19 cellular contexts compared by ENCODE assay signal in the genomic region with DNA sequence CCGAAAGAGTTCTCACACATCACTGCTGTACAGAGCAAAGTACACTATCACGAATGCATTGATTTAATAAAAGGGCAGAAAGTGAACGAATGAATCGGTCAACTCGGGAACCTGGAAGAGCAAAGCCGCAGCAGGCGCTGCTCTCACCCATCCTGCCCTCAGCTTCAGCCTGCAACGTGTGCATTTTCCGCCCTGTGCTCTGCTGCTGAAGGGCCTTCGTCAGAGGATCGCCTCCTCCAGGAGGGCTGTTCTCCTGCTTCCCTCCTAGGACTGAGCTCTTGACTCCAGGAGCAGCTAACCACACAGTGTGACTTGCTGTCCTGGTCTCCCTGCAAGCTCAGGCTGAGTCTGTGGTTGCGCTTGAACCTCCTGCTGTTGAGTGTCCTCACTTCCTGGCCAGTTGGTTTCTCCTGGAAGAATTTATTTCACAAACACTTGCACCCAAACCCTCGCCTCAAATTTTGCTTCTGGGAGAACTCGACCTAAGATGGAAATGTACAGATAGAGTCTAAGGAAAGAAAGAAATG.
DNase-seq lines count a peak whose midpoint lies in the region; ATAC-seq and TF ChIP-seq lines count a peak whose summit lies in the region.
"Had no signal": no experiment of that assay in that cellular context is flagged by ENCODE, and none has a peak within 500 bp of the region (broad histone marks: within the 10 kb centered on the region; RNA-seq: fewer than 3 reads in every experiment).

No MANE protein-coding gene starts in this region.

- H2AFZ ChIP-seq in DND-41 (ENCODE audit: low read depth, low read length) (peak overlapping the region; percentile 31; the same call in 1 of the 2 replicates), IMR-90 (replicated peaks; ENCODE audit: low read length, poor library complexity) (peak overlapping the region; percentile 9), mesenchymal stem cell (ENCODE audit: low read depth, low read length) (no peak overlapping the region)

- H2BK120ac ChIP-seq in IMR-90 (ENCODE audit: low read depth, low read length) (peak overlapping the region; percentile 68), mesenchymal stem cell (ENCODE audit: low read depth, low read length) (peak overlapping the region; percentile 42)

- dilution Hi-C loops in IMR-90 (cut with HindIII; ENCODE audit: low sequenced_read_pairs, unreplicated experiment), result no loop called here

- H3K9me1 ChIP-seq in IMR-90 (ENCODE audit: insufficient read depth, low read length), result peaks cover 16% of the 10 kb centered on the region

- ATAC-seq in DND-41 (ENCODE audit: insufficient read depth, low read depth) (peak; percentile 58; the same call in 2 of the 3 replicates), IMR-90 (ENCODE audit: low read depth) (no peak), WTC11 (peak; percentile 26; the same call in 1 of the 2 replicates), T-cell (replicated peaks in 1 of 4) (no peak)
- ATAC-seq in activated T-helper 17 cell treated with anti-CD3 and anti-CD28 coated beads, Interleukin-2, amount 50 U/mL, for 72 hours (replicated peaks), result no peak

- H4K91ac ChIP-seq in IMR-90 (ENCODE audit: insufficient read depth, low read depth, low read length) (peak overlapping the region; percentile 72), mesenchymal stem cell (ENCODE audit: low read length) (peak overlapping the region; percentile 87)

- H2BK5ac ChIP-seq in IMR-90 (ENCODE audit: low read depth, low read length, poor library complexity, severe bottlenecking) (no peak overlapping the region), mesenchymal stem cell (ENCODE audit: low read depth, low read length, poor library complexity, severe bottlenecking) (no peak overlapping the region)

- H3K4ac ChIP-seq in IMR-90 (ENCODE audit: low read depth, low read length) (peak overlapping the region; percentile 24), mesenchymal stem cell (ENCODE audit: low read depth in 1 of 2, low read length in 2 of 2) (peak overlapping the region in 1 of 2 experiments; percentile 19)

- no peak for TF ChIP-seq CTCF in DND-41 (IDR thresholded peaks at IDR 0.05; ENCODE audit: borderline replicate concordance, extremely low read depth, low read length, poor library complexity, severe bottlenecking)
- TF ChIP-seq CTCF in IMR-90 (conservative IDR thresholded peaks at IDR 0.05; ENCODE audit: low read depth, low read length), result no peak
- no peak for TF ChIP-seq CTCF in WTC11 (IDR thresholded peaks at IDR 0.05)

- no peak overlapping the region for H2AK9ac ChIP-seq in IMR-90 (replicated peaks; ENCODE audit: low read depth, low read length, poor library complexity)

- H3K36me3 Mint-ChIP-seq in WTC11 (no peaks in the 10 kb centered on the region), T-cell (no peaks in the 10 kb centered on the region)
- no peaks in the 10 kb centered on the region for H3K36me3 Mint-ChIP-seq in activated T-helper 17 cell treated with anti-CD3 and anti-CD28 coated beads, Interleukin-2, amount 50 U/mL, for 72 hours (ENCODE audit: low read depth)

- no peaks in the 10 kb centered on the region for H3K79me2 ChIP-seq in DND-41 (ENCODE audit: insufficient read depth, low read length)

- DNase-seq in DND-41, result peak; percentile 30
- no peak for DNase-seq in IMR-90
- DNase-seq in WTC11 (ENCODE audit: low spot score), result no peak
- DNase-seq in mesenchymal stem cell, result no peak
- DNase-seq in iPS-NIHi7 (ENCODE audit: extremely low spot score), result no peak
- no peak for DNase-seq in activated CD4-positive, CD25-positive, alpha-beta regulatory T cell treated with anti-CD3 and anti-CD28 coated beads, Interleukin-2, amount 50 U/mL, for 72 hours
- no peak for DNase-seq in T-cell
- DNase-seq: ACHN; C1 segment of cervical spinal cord; Calu3; CD4-positive, alpha-beta T cell; DMS 273 treated with DMSO at 0.1 percent for 48 hours; DMS79; EL; GOT3; HCEC 1CT; HFFc6 had no signal

- H3K14ac ChIP-seq in IMR-90 (replicated peaks; ENCODE audit: low read depth, low read length), result peak overlapping the region; percentile 38
- H3K14ac ChIP-seq in mesenchymal stem cell (ENCODE audit: low read length in 2 of 2), result peak overlapping the region in 1 of 2 experiments; percentile 85

- H3K27ac ChIP-seq in DND-41 (ENCODE audit: low read length), result no peak overlapping the region
- H3K27ac ChIP-seq in IMR-90 (ENCODE audit: insufficient read depth, low read length), result no peak overlapping the region
- no peak overlapping the region for H3K27ac ChIP-seq in mesenchymal stem cell (ENCODE audit: low read length, poor library complexity, severe bottlenecking)

- peak overlapping the region; percentile 75 to 82 for H2BK12ac ChIP-seq in mesenchymal stem cell (ENCODE audit: low read length in 2 of 2)

- H4K20me1 ChIP-seq in DND-41 (ENCODE audit: insufficient read depth, low read length) (no peaks in the 10 kb centered on the region), IMR-90 (ENCODE audit: insufficient read depth, low read length) (no peaks in the 10 kb centered on the region)

- no peak overlapping the region for H4K5ac ChIP-seq in IMR-90 (ENCODE audit: low read depth, low read length)

- H3K4me1 ChIP-seq in DND-41 (ENCODE audit: insufficient read depth, low read length), result peaks cover 7% of the 10 kb centered on the region
- H3K4me1 ChIP-seq in IMR-90 (ENCODE audit: control insufficient read depth, insufficient read depth, low read length), result peaks cover 11% of the 10 kb centered on the region
- peaks cover 3% of the 10 kb centered on the region for H3K4me1 ChIP-seq in mesenchymal stem cell (ENCODE audit: control insufficient read depth, insufficient read depth, low read depth, low read length)

- no peak overlapping the region for H3K4me2 ChIP-seq in DND-41 (ENCODE audit: insufficient read depth, low read length)
- no peak overlapping the region for H3K4me2 ChIP-seq in IMR-90 (ENCODE audit: low read depth, low read length)
- H3K4me2 ChIP-seq in mesenchymal stem cell (ENCODE audit: low read length, poor library complexity, severe bottlenecking), result no peak overlapping the region

- H3K4me3 ChIP-seq in DND-41 (ENCODE audit: low read depth in 1 of 2, low read length in 2 of 2), result no peak overlapping the region
- no peak overlapping the region for H3K4me3 ChIP-seq in IMR-90 (ENCODE audit: insufficient read depth, low read depth, low read length)
- no peak overlapping the region for H3K4me3 ChIP-seq in mesenchymal stem cell (ENCODE audit: insufficient read depth in 1 of 2, low read depth in 1 of 2, low read length in 2 of 2)

- WGBS in IMR-90 (ENCODE audit: extremely low coverage in 2 of 2, insufficient read length in 1 of 2), 2 experiments, result 97% methylated on average over 10 of the region's 14 CpGs; no CpG with 5 or more reads in 1 of the 2 experiments
- 94% methylated on average over 14 of the region's 14 CpGs for WGBS in mesenchymal stem cell

- H3K4me3 Mint-ChIP-seq in WTC11 (no peak overlapping the region), T-cell (no peak overlapping the region)
- H3K4me3 Mint-ChIP-seq in activated T-helper 17 cell treated with anti-CD3 and anti-CD28 coated beads, Interleukin-2, amount 50 U/mL, for 72 hours, result no peak overlapping the region
- H3K4me3 Mint-ChIP-seq: B cell; CD4-positive, alpha-beta T cell; HFFc6 had no signal

- intact Hi-C loops in IMR-90 (cut with micrococcal nuclease), result no loop called here

- no peak overlapping the region for H3K9ac ChIP-seq in DND-41 (ENCODE audit: low read depth, low read length)
- no peak overlapping the region for H3K9ac ChIP-seq in IMR-90 (ENCODE audit: low read depth, low read length)
- H3K9ac ChIP-seq in mesenchymal stem cell (ENCODE audit: low read length), result no peak overlapping the region

- H4K8ac ChIP-seq in IMR-90 (ENCODE audit: low read depth in 2 of 2, low read length in 2 of 2) (peak overlapping the region in 1 of 2 experiments; percentile 22; a peak in 1 of 4 replicates), mesenchymal stem cell (ENCODE audit: low read length) (peak overlapping the region; percentile 76)

- in situ Hi-C loops in IMR-90 (cut with MboI; ENCODE audit: low sequenced_read_pairs), result loop anchor here (25.0 kb wide), 1 partner anchor 504 kb away; no protein-coding TSS in a partner anchor

- 0 out of 2 replicates have a peak overlapping the region, but pooled peaks have one; percentile 66 for H2BK20ac ChIP-seq in IMR-90 (ENCODE audit: low read depth, low read length)

- H3K27ac Mint-ChIP-seq in WTC11, result no peak overlapping the region
- H3K27ac Mint-ChIP-seq in T-cell, result no peak overlapping the region
- H3K27ac Mint-ChIP-seq in activated T-helper 17 cell treated with anti-CD3 and anti-CD28 coated beads, Interleukin-2, amount 50 U/mL, for 72 hours, result no peak overlapping the region
- H3K27ac Mint-ChIP-seq: B cell; CD4-positive, alpha-beta T cell; HFFc6 had no signal

- CTCF ChIA-PET in IMR-90 (lab: Yijun Ruan, JAX), result no interaction called here
- CTCF ChIA-PET in WTC11 (lab: Charles Lee), result no interaction called here
- CTCF ChIA-PET in T-cell (lab: Charles Lee), result no interaction called here

- H3K18ac ChIP-seq in IMR-90 (ENCODE audit: low read depth, low read length) (no peak overlapping the region), mesenchymal stem cell (ENCODE audit: low read depth in 1 of 2, low read length in 2 of 2) (peak overlapping the region; percentile 55 to 80)

- no peak for TF ChIP-seq RAD21 in IMR-90 (IDR thresholded peaks at IDR 0.05; ENCODE audit: low read length)

- H3K27me3 ChIP-seq in DND-41 (ENCODE audit: insufficient read depth, low read length, poor library complexity), result no peaks in the 10 kb centered on the region
- H3K27me3 ChIP-seq in IMR-90 (ENCODE audit: control insufficient read depth, insufficient read depth, low read length), result no peaks in the 10 kb centered on the region
- no peaks in the 10 kb centered on the region for H3K27me3 ChIP-seq in mesenchymal stem cell (ENCODE audit: control insufficient read depth in 1 of 2, insufficient read depth in 1 of 2, low read length in 2 of 2)

- no peaks in the 10 kb centered on the region for H3K4me1 Mint-ChIP-seq in WTC11
- H3K4me1 Mint-ChIP-seq in T-cell, result no peaks in the 10 kb centered on the region
- no peaks in the 10 kb centered on the region for H3K4me1 Mint-ChIP-seq in activated T-helper 17 cell treated with anti-CD3 and anti-CD28 coated beads, Interleukin-2, amount 50 U/mL, for 72 hours
- H3K4me1 Mint-ChIP-seq: B cell had no signal

- peaks cover 18% of the 10 kb centered on the region for H3K9me3 Mint-ChIP-seq in WTC11
- H3K9me3 Mint-ChIP-seq in T-cell, result no peaks in the 10 kb centered on the region
- H3K9me3 Mint-ChIP-seq in activated T-helper 17 cell treated with anti-CD3 and anti-CD28 coated beads, Interleukin-2, amount 50 U/mL, for 72 hours, result no peaks in the 10 kb centered on the region
- H3K9me3 Mint-ChIP-seq: CD4-positive, alpha-beta T cell had no signal

- H3K56ac ChIP-seq in IMR-90 (ENCODE audit: extremely low read depth, insufficient read depth, low read length), result no peak overlapping the region

- no peaks in the 10 kb centered on the region for H3K36me3 ChIP-seq in DND-41 (ENCODE audit: insufficient read depth, low read length)
- H3K36me3 ChIP-seq in IMR-90 (ENCODE audit: control insufficient read depth, insufficient read depth, low read length), result no peaks in the 10 kb centered on the region
- no peaks in the 10 kb centered on the region for H3K36me3 ChIP-seq in mesenchymal stem cell (ENCODE audit: control insufficient read depth in 1 of 2, insufficient read depth in 2 of 2, low read depth in 1 of 2, low read length in 2 of 2)

- TF ChIP-seq POLR2A in IMR-90 (IDR thresholded peaks at IDR 0.05; ENCODE audit: low read depth, low read length), result no peak

- H3K9me3 ChIP-seq in DND-41 (ENCODE audit: insufficient read depth, low read length, severe bottlenecking) (no peaks in the 10 kb centered on the region), IMR-90 (ENCODE audit: control insufficient read depth, insufficient read depth, low read length) (peaks cover 4% of the 10 kb centered on the region; the same call in 1 of the 2 replicates), mesenchymal stem cell (ENCODE audit: control insufficient read depth, low read length) (peaks cover 5% of the 10 kb centered on the region)

- POLR2A ChIA-PET in IMR-90 (lab: Charles Lee; ENCODE audit: unreplicated experiment), result interaction anchor here (0.5 kb wide), 1 partner anchor 14 kb away, joined by 6 read pairs; no protein-coding TSS in a partner anchor
- POLR2A ChIA-PET in WTC11 (lab: Charles Lee), result no interaction called here
- POLR2A ChIA-PET in T-cell (lab: Charles Lee), result no interaction called here

- H3K27me3 Mint-ChIP-seq in WTC11 (ENCODE audit: low read depth) (no peaks in the 10 kb centered on the region), T-cell (peaks cover 0 to 5% of the 10 kb centered on the region in 2 donors)
- no peaks in the 10 kb centered on the region for H3K27me3 Mint-ChIP-seq in activated T-helper 17 cell treated with anti-CD3 and anti-CD28 coated beads, Interleukin-2, amount 50 U/mL, for 72 hours
- H3K27me3 Mint-ChIP-seq: CD4-positive, alpha-beta T cell had no signal

- peaks cover 6 to 26% of the 10 kb centered on the region in 2 experiments; a peak in 2 of 4 replicates for H3K79me1 ChIP-seq in IMR-90 (ENCODE audit: low read depth in 1 of 2, low read length in 2 of 2)
- no peaks in the 10 kb centered on the region for H3K79me1 ChIP-seq in mesenchymal stem cell (replicated peaks; ENCODE audit: low read length, poor library complexity, severe bottlenecking)

- H3K23ac ChIP-seq in IMR-90 (ENCODE audit: low read depth, low read length) (no peak overlapping the region), mesenchymal stem cell (ENCODE audit: low read length in 2 of 2) (no peak overlapping the region)

- peak overlapping the region; percentile 70; the same call in 1 of the 3 replicates for H2BK15ac ChIP-seq in IMR-90 (ENCODE audit: low read depth, low read length)
- no peak overlapping the region for H2BK15ac ChIP-seq in mesenchymal stem cell (ENCODE audit: low read depth, poor library complexity, severe bottlenecking)

- BruUV-seq in IMR-90 (replicated peaks; lab: Mats Ljungman, UMichigan), result no TSS peak

- peak overlapping the region; percentile 69 for H2AK5ac ChIP-seq in IMR-90 (ENCODE audit: low read depth, low read length)
- H2AK5ac ChIP-seq in mesenchymal stem cell (ENCODE audit: low read length, severe bottlenecking), result no peak overlapping the region

Comparison
In these comparisons a context has a peak if more than half of its experiments do, and no peak if none do; other contexts are left out.
1. ATAC-seq: peak in DND-41 (single experiment) and WTC11 (single experiment); none in IMR-90 (single experiment), T-cell (0 of 4) and activated T-helper 17 cell treated with anti-CD3 and anti-CD28 coated beads, Interleukin-2, amount 50 U/mL, for 72 hours (single experiment).